ENCODE assay signal across 8 cellular contexts in the genomic region with DNA sequence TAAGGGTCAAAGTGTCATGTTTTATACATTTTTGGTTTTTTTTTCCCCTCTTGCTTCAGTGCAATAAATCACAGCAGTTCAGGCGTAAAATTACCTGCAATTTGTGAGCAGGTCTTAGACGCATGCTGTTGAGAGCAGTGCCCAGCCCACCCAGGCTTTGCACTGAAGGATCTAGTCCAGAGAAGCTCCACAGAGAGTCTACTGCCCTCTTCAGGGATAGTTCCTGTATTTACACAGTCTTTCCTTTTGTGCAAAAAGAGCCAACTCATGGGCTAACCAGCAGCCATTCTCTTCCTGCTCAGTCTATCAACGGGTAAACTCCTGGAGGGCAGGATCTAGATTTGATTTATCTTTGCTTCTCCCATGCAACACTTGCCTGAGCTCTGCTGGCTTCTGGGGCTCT.
DNase-seq lines count a peak whose midpoint lies in the region; ATAC-seq and TF ChIP-seq lines count a peak whose summit lies in the region.

No MANE protein-coding gene starts in this region.

- H3K9me3 ChIP-seq in AG04450 (ENCODE audit: control insufficient read depth, insufficient read depth, low read length) (no peaks in the 10 kb centered on the region), Panc1 (ENCODE audit: control insufficient read depth, insufficient read depth, low read depth, low read length) (no peaks in the 10 kb centered on the region)

- DNase-seq in AG04450 (ENCODE audit: low read depth, low spot score) (no peak), Panc1 (ENCODE audit: low read depth, low spot score) (no peak), fibroblast of the aortic adventitia (ENCODE audit: low read depth) (peak; percentile 43), RKO (ENCODE audit: low spot score) (no peak)
- no peak for DNase-seq in activated CD8-positive, alpha-beta memory T cell treated with anti-CD3 and anti-CD28 coated beads, Interleukin-2, amount 10 ng/mL, durations not matched to agents 7 days and 5 days

- H3K27ac Mint-ChIP-seq in activated CD8-positive, alpha-beta memory T cell treated with anti-CD3 and anti-CD28 coated beads, Interleukin-2, amount 10 ng/mL, durations not matched to agents 7 days and 5 days: no peak overlapping the region

- no peak overlapping the region for H3K27ac ChIP-seq in AG04450 (ENCODE audit: low read depth, low read length)
- no peak overlapping the region for H3K27ac ChIP-seq in Panc1 (ENCODE audit: low read length)

- no peaks in the 10 kb centered on the region for H3K36me3 ChIP-seq in Panc1 (ENCODE audit: control insufficient read depth, insufficient read depth, low read length)

- CTCF ChIA-PET in AG04450 (lab: Charles Lee): interaction anchor here (2.6 kb wide), 1 partner anchor 191 kb away, joined by 9 read pairs; no protein-coding TSS in a partner anchor
- CTCF ChIA-PET in Panc1 (lab: Charles Lee): no interaction called here
- CTCF ChIA-PET in activated CD8-positive, alpha-beta memory T cell treated with anti-CD3 and anti-CD28 coated beads, Interleukin-2, amount 10 ng/mL, durations not matched to agents 7 days and 5 days (lab: Charles Lee): interaction anchor here (1.1 to 1.3 kb wide), 2 partner anchors 20 to 190 kb away, joined by 3 read pairs; no protein-coding TSS in a partner anchor

- intact Hi-C loops in Panc1 (cut with micrococcal nuclease; ENCODE audit: unreplicated experiment): no loop called here

- no peak overlapping the region for H3K4me3 Mint-ChIP-seq in activated CD8-positive, alpha-beta memory T cell treated with anti-CD3 and anti-CD28 coated beads, Interleukin-2, amount 10 ng/mL, durations not matched to agents 7 days and 5 days

- no peak overlapping the region for H3K4me3 ChIP-seq in AG04450 (ENCODE audit: low read depth, low read length)
- no peak overlapping the region for H3K4me3 ChIP-seq in Panc1 (ENCODE audit: low read depth in 2 of 2, low read length in 2 of 2)
- H3K4me3 ChIP-seq in fibroblast of the aortic adventitia (ENCODE audit: low read depth, low read length): no peak overlapping the region

- POLR2A ChIA-PET in AG04450 (lab: Yijun Ruan, JAX) (no interaction called here), Panc1 (lab: Charles Lee) (no interaction called here)

- H3K27me3 ChIP-seq in AG04450 (ENCODE audit: control insufficient read depth, insufficient read depth, low read length) (peaks cover 3% of the 10 kb centered on the region), Panc1 (ENCODE audit: control insufficient read depth, insufficient read depth, low read length) (no peaks in the 10 kb centered on the region)

- TF ChIP-seq CTCF in AG04450 (IDR thresholded peaks at IDR 0.05; ENCODE audit: low read depth, low read length): peak; percentile 40
- peak; percentile 17; the same call in 1 of the 2 replicates for TF ChIP-seq CTCF in GM12874 (IDR thresholded peaks at IDR 0.05; ENCODE audit: insufficient read depth, low read depth, low read length)
- peak; percentile 10; the same call in 1 of the 2 replicates for TF ChIP-seq CTCF in Panc1 (IDR thresholded peaks at IDR 0.05)
- TF ChIP-seq CTCF in fibroblast of the aortic adventitia (IDR thresholded peaks at IDR 0.05; ENCODE audit: insufficient read depth, low read length): peak; percentile 36

- peaks cover 14% of the 10 kb centered on the region for H3K4me1 Mint-ChIP-seq in activated CD8-positive, alpha-beta memory T cell treated with anti-CD3 and anti-CD28 coated beads, Interleukin-2, amount 10 ng/mL, durations not matched to agents 7 days and 5 days

- no peak for ATAC-seq in Panc1
- ATAC-seq in GM19452 (IDR thresholded peaks at IDR 0.05; ENCODE audit: unreplicated experiment): no peak
- ATAC-seq in activated CD8-positive, alpha-beta memory T cell treated with anti-CD3 and anti-CD28 coated beads, Interleukin-2, amount 10 ng/mL, durations not matched to agents 7 days and 5 days: no peak
- ATAC-seq in HG03439 (IDR thresholded peaks at IDR 0.05; ENCODE audit: unreplicated experiment): no peak

- no TSS peak for BruUV-seq in Panc1 (replicated peaks; lab: Mats Ljungman, UMichigan)

- H3K36me3 Mint-ChIP-seq in activated CD8-positive, alpha-beta memory T cell treated with anti-CD3 and anti-CD28 coated beads, Interleukin-2, amount 10 ng/mL, durations not matched to agents 7 days and 5 days: peaks cover 12% of the 10 kb centered on the region

- H3K4me1 ChIP-seq in Panc1 (ENCODE audit: control insufficient read depth, insufficient read depth, low read length): no peaks in the 10 kb centered on the region

- H3K27me3 Mint-ChIP-seq in activated CD8-positive, alpha-beta memory T cell treated with anti-CD3 and anti-CD28 coated beads, Interleukin-2, amount 10 ng/mL, durations not matched to agents 7 days and 5 days: peaks cover 19% of the 10 kb centered on the region

- in situ Hi-C loops in Panc1 (cut with HindIII; ENCODE audit: low pct_unique_long_range_greater_than_20kb, low sequenced_read_pairs): no loop called here

- peaks cover 8% of the 10 kb centered on the region for H3K9me3 Mint-ChIP-seq in activated CD8-positive, alpha-beta memory T cell treated with anti-CD3 and anti-CD28 coated beads, Interleukin-2, amount 10 ng/mL, durations not matched to agents 7 days and 5 days (ENCODE audit: low read depth)
